Comparison of ENCODE assay signal across 1 cellular context in genomic region chr10:117112220-117112619, GRCh38.
TF ChIP-seq lines count a peak whose summit lies in the region.

No MANE protein-coding gene starts in this region.

TF ChIP-seq in liver, 16 proteins besides CTCF, POLR2A, EP300 and RAD21 (continued from another document):
- TF ChIP-seq REST (IDR thresholded peaks at IDR 0.05) (no peak), TAF1 (conservative IDR thresholded peaks at IDR 0.05) (no peak), HNF4A (conservative IDR thresholded peaks at IDR 0.05) (no peak), ZBTB33 (IDR thresholded peaks at IDR 0.05) (no peak), FOXA2 (IDR thresholded peaks at IDR 0.05) (no peak), YY1 (IDR thresholded peaks at IDR 0.05) (no peak), MAX (IDR thresholded peaks at IDR 0.05) (no peak), GABPA (IDR thresholded peaks at IDR 0.05 in 1 of 2, conservative IDR thresholded peaks at IDR 0.05 in 1 of 2) (no peak), ATF3 (IDR thresholded peaks at IDR 0.05) (no peak), FOXA1 (IDR thresholded peaks at IDR 0.05) (no peak), RXRA (IDR thresholded peaks at IDR 0.05) (no peak), NR2F2 (IDR thresholded peaks at IDR 0.05) (no peak)
